In the genomic region with DNA sequence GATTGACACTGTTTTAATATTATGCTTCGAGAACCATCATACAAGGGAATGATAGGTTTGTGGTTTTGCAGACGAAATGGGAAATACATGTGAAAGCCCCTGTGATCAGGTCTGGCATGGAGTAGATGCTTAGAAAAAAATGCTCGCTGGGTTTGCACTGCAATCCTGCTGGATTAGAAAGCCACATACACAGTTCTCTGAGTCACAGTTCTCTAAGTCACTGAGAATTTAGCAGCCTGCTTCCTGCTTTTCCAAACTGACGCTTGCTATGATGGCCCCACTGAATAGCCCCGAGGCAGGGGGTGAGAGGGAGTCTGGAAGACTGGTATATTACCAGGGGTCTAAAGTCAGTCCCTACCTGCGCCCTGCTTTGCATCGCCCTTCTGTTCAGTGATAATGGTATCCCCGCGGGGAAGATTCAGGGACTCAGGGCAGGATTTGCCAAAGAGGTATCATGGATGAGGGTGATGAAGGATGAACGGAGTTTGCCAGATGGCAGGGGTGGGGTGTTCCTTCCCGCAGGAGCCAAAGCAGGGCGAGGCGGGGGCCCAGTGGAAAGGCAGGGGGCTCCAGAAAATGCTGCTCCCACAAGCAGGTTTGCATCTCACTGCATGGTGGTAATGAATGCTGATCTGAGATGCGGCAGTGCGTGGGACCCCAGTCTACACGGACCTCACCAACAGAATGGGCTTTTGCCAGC, we compare ENCODE assay signal across 10 cellular contexts.
DNase-seq lines count a peak whose midpoint lies in the region; TF ChIP-seq lines count a peak whose summit lies in the region.
"Had no signal": no experiment of that assay in that cellular context is flagged by ENCODE, and none has a peak within 500 bp of the region (broad histone marks: within the 10 kb centered on the region; RNA-seq: fewer than 3 reads in every experiment).

No MANE protein-coding gene starts in this region.

- DNase-seq in AG20443 (ENCODE audit: low spot score) (peak; percentile 79), HFFc6 (peak; percentile 80), brain microvascular endothelial cell (peak; percentile 67), myocyte (ENCODE audit: low read depth) (peak; percentile 46), NCI-H1694 treated with DMSO at 0.1 percent for 48 hours (lab: John Stamatoyannopoulos, UW) (no peak), RWPE1 (ENCODE audit: low spot score) (no peak), COLO829 (ENCODE audit: low spot score) (no peak)
- no peak for DNase-seq in activated CD4-positive, alpha-beta T cell treated with anti-CD3 and anti-CD28 coated beads for 48 hours
- DNase-seq: activated CD8-positive, alpha-beta T cell treated with anti-CD3 and anti-CD28 coated beads, Interleukin-2, amount 10 ng/mL, durations not matched to agents 7 days and 5 days had no signal

- H3K4me3 Mint-ChIP-seq in HFFc6, result peak overlapping the region; percentile 48; the same call in 1 of the 2 replicates
- H3K4me3 Mint-ChIP-seq: activated CD8-positive, alpha-beta T cell treated with anti-CD3 and anti-CD28 coated beads, Interleukin-2, amount 10 ng/mL, durations not matched to agents 7 days and 5 days; central memory CD8-positive, alpha-beta T cell had no signal

- H3K27ac ChIP-seq in brain microvascular endothelial cell (no peak overlapping the region), RWPE1 (no peak overlapping the region)

- peaks cover 23% of the 10 kb centered on the region for H3K4me1 Mint-ChIP-seq in HFFc6 (ENCODE audit: low read depth)

- TF ChIP-seq CTCF in HFFc6 (IDR thresholded peaks at IDR 0.05) (no peak), brain microvascular endothelial cell (IDR thresholded peaks at IDR 0.05; ENCODE audit: low read depth, low read length, missing control alignments) (no peak), RWPE1 (conservative IDR thresholded peaks at IDR 0.05; ENCODE audit: low read depth) (no peak)

- no peaks in the 10 kb centered on the region for H3K36me3 ChIP-seq in brain microvascular endothelial cell (replicated peaks)

- 0 out of 2 replicates have a peak, but pooled peaks cover 2% of the 10 kb centered on the region for H3K27me3 Mint-ChIP-seq in HFFc6 (ENCODE audit: insufficient read depth)
- H3K27me3 Mint-ChIP-seq: central memory CD8-positive, alpha-beta T cell had no signal

- no peaks in the 10 kb centered on the region for H3K27me3 ChIP-seq in brain microvascular endothelial cell (replicated peaks)

- in situ Hi-C loops in brain microvascular endothelial cell (cut with HindIII; ENCODE audit: low pct_ligation_motif_present, low sequenced_read_pairs), result no loop called here

- H3K36me3 Mint-ChIP-seq in HFFc6 (ENCODE audit: low read depth), result no peaks in the 10 kb centered on the region

- H3K27ac Mint-ChIP-seq in HFFc6, result peak overlapping the region; percentile 90
- H3K27ac Mint-ChIP-seq: activated CD8-positive, alpha-beta T cell treated with anti-CD3 and anti-CD28 coated beads, Interleukin-2, amount 10 ng/mL, durations not matched to agents 7 days and 5 days had no signal

- POLR2A ChIA-PET in RWPE1 (lab: Yijun Ruan, JAX; ENCODE audit: low non-redundant PET), result no interaction called here

- H3K4me3 ChIP-seq in brain microvascular endothelial cell (ENCODE audit: low read depth, low read length), result no peak overlapping the region

- CTCF ChIA-PET in RWPE1 (lab: Yijun Ruan, JAX), result no interaction called here

- no peaks in the 10 kb centered on the region for H3K9me3 Mint-ChIP-seq in HFFc6
- H3K9me3 Mint-ChIP-seq: central memory CD8-positive, alpha-beta T cell had no signal

Comparison
In these comparisons a context has a peak if more than half of its experiments do, and no peak if none do; other contexts are left out.
1. DNase-seq: peak in AG20443 (single experiment), HFFc6 (single experiment), brain microvascular endothelial cell (single experiment) and myocyte (single experiment); none in NCI-H1694 treated with DMSO at 0.1 percent for 48 hours (single experiment), activated CD4-positive, alpha-beta T cell treated with anti-CD3 and anti-CD28 coated beads for 48 hours (single experiment), RWPE1 (single experiment) and COLO829 (single experiment).